9 cellular contexts compared by ENCODE assay signal in genomic region chr1:201463071-201463552, GRCh38. TPM values are rescaled to one million over a fixed set of nuclear protein-coding genes. Genes with fewer than 3 reads are reported as not detected.
DNase-seq lines count a peak whose midpoint lies in the region; ATAC-seq and TF ChIP-seq lines count a peak whose summit lies in the region.
"Had no signal": no experiment of that assay in that cellular context is flagged by ENCODE, and none has a peak within 500 bp of the region (broad histone marks: within the 10 kb centered on the region; RNA-seq: fewer than 3 reads in every experiment).

No MANE protein-coding gene starts in this region.

- H3K4me1 ChIP-seq in GM23338 (ENCODE audit: insufficient read depth) (no peaks in the 10 kb centered on the region), right atrium auricular region (peaks cover 0 to 60% of the 10 kb centered on the region in 2 donors)

- H3K4me1 Mint-ChIP-seq in GM23338: peaks cover 14% of the 10 kb centered on the region
- peaks cover 0 to 2% of the 10 kb centered on the region in 2 donors for H3K4me1 Mint-ChIP-seq in stimulated activated naive B cell treated with anti-CD40 and anti-IgM and Interleukin-4, amounts not matched to agents 10 μg/mL and 1 μg/mL and 100 μg/mL, for 72 hours
- no peaks in the 10 kb centered on the region for H3K4me1 Mint-ChIP-seq in activated naive CD8-positive, alpha-beta T cell treated with anti-CD3 and anti-CD28 coated beads for 36 hours

- H3K27ac ChIP-seq in GM23338 (ENCODE audit: low read depth) (no peak overlapping the region), right atrium auricular region (peak overlapping the region; percentile 66 to 81), skin epidermis (peak overlapping the region in 16 of 21 experiments; percentile 55 to 97 (median 85))

- H3K27me3 ChIP-seq in GM23338 (ENCODE audit: insufficient read depth): peaks cover 6% of the 10 kb centered on the region; the same call in 1 of the 2 replicates
- no peaks in the 10 kb centered on the region for H3K27me3 ChIP-seq in right atrium auricular region

- H3K4me2 ChIP-seq in GM23338: no peak overlapping the region

- H3K4me3 ChIP-seq in GM23338 (no peak overlapping the region), right atrium auricular region (no peak overlapping the region), skin epidermis (no peak overlapping the region)

- peaks cover 14% of the 10 kb centered on the region for H3K79me2 ChIP-seq in GM23338 (replicated peaks; ENCODE audit: insufficient read depth)

- peaks cover 2% of the 10 kb centered on the region for H4K20me1 ChIP-seq in GM23338 (replicated peaks; ENCODE audit: insufficient read depth)

- DNase-seq in GM23338 (ENCODE audit: low spot score) (peak; percentile 54), amniotic epithelial cell (ENCODE audit: low read depth) (peak; percentile 40), right atrium auricular region (ENCODE audit: low spot score) (no peak), UCSD-AML1 (lab: John Stamatoyannopoulos, UW; ENCODE audit: unreplicated experiment) (no peak), NCI-H748 (lab: John Stamatoyannopoulos, UW; ENCODE audit: unreplicated experiment) (no peak)
- DNase-seq in stimulated activated naive B cell treated with anti-CD40 and anti-IgM and Interleukin-4, amounts not matched to agents 10 μg/mL and 1 μg/mL and 100 μg/mL, for 72 hours: no peak
- no peak for DNase-seq in activated naive CD8-positive, alpha-beta T cell treated with anti-CD3 and anti-CD28 coated beads for 36 hours
- DNase-seq: stimulated activated CD4-positive, alpha-beta T cell treated with anti-CD3 and anti-CD28 coated beads, Interleukin-4, amount 100 ng/mL, for 1 hour had no signal

- peak; percentile 77 for ATAC-seq in GM23338
- ATAC-seq in stimulated activated naive B cell treated with anti-CD40 and anti-IgM and Interleukin-4, amounts not matched to agents 10 μg/mL and 1 μg/mL and 100 μg/mL, for 72 hours (replicated peaks): no peak

- peaks cover 25% of the 10 kb centered on the region for H3K36me3 Mint-ChIP-seq in GM23338 (ENCODE audit: low read depth)
- H3K36me3 Mint-ChIP-seq in stimulated activated naive B cell treated with anti-CD40 and anti-IgM and Interleukin-4, amounts not matched to agents 10 μg/mL and 1 μg/mL and 100 μg/mL, for 72 hours: no peaks in the 10 kb centered on the region
- no peaks in the 10 kb centered on the region for H3K36me3 Mint-ChIP-seq in activated naive CD8-positive, alpha-beta T cell treated with anti-CD3 and anti-CD28 coated beads for 36 hours

- H3K27me3 Mint-ChIP-seq in GM23338 (ENCODE audit: insufficient read depth, low read depth, poor library complexity): peaks cover 21% of the 10 kb centered on the region
- H3K27me3 Mint-ChIP-seq in stimulated activated naive B cell treated with anti-CD40 and anti-IgM and Interleukin-4, amounts not matched to agents 10 μg/mL and 1 μg/mL and 100 μg/mL, for 72 hours: peaks cover 28 to 33% of the 10 kb centered on the region in 2 donors
- peaks cover 15% of the 10 kb centered on the region for H3K27me3 Mint-ChIP-seq in activated naive CD8-positive, alpha-beta T cell treated with anti-CD3 and anti-CD28 coated beads for 36 hours

- no peaks in the 10 kb centered on the region for H3K9me3 ChIP-seq in right atrium auricular region

- H3K27ac Mint-ChIP-seq in GM23338: no peak overlapping the region
- no peak overlapping the region for H3K27ac Mint-ChIP-seq in stimulated activated naive B cell treated with anti-CD40 and anti-IgM and Interleukin-4, amounts not matched to agents 10 μg/mL and 1 μg/mL and 100 μg/mL, for 72 hours
- H3K27ac Mint-ChIP-seq in activated naive CD8-positive, alpha-beta T cell treated with anti-CD3 and anti-CD28 coated beads for 36 hours: no peak overlapping the region

- H3K36me3 ChIP-seq in GM23338 (ENCODE audit: insufficient read depth) (no peaks in the 10 kb centered on the region; the same call in 1 of the 2 replicates), right atrium auricular region (peaks cover 20% of the 10 kb centered on the region)

- TF ChIP-seq CTCF in GM23338 (conservative IDR thresholded peaks at IDR 0.05; ENCODE audit: low read depth in 2 of 2) (peak; percentile 44 to 65), right atrium auricular region (IDR thresholded peaks at IDR 0.05) (peak in 1 of 2 donors; percentile 37)

- no peaks in the 10 kb centered on the region for H3K9me2 ChIP-seq in GM23338 (ENCODE audit: insufficient read depth)

- no peak overlapping the region for H2AFZ ChIP-seq in GM23338

- no peaks in the 10 kb centered on the region for H3K9me3 Mint-ChIP-seq in GM23338
- no peaks in the 10 kb centered on the region for H3K9me3 Mint-ChIP-seq in stimulated activated naive B cell treated with anti-CD40 and anti-IgM and Interleukin-4, amounts not matched to agents 10 μg/mL and 1 μg/mL and 100 μg/mL, for 72 hours
- no peaks in the 10 kb centered on the region for H3K9me3 Mint-ChIP-seq in activated naive CD8-positive, alpha-beta T cell treated with anti-CD3 and anti-CD28 coated beads for 36 hours

- H3K4me3 Mint-ChIP-seq in GM23338: no peak overlapping the region
- H3K4me3 Mint-ChIP-seq in stimulated activated naive B cell treated with anti-CD40 and anti-IgM and Interleukin-4, amounts not matched to agents 10 μg/mL and 1 μg/mL and 100 μg/mL, for 72 hours: no peak overlapping the region
- H3K4me3 Mint-ChIP-seq in activated naive CD8-positive, alpha-beta T cell treated with anti-CD3 and anti-CD28 coated beads for 36 hours: no peak overlapping the region

- H3F3A ChIP-seq in GM23338 (replicated peaks; ENCODE audit: low read depth): peaks cover 7% of the 10 kb centered on the region; the same call in 1 of the 2 replicates

TF ChIP-seq in GM23338, 12 proteins besides CTCF, POLR2A, EP300 and RAD21 (continues in another document):
- TF ChIP-seq EZH2phosphoT487 (IDR thresholded peaks at IDR 0.05; ENCODE audit: unreplicated experiment) (no peak), POLR2AphosphoS5 (IDR thresholded peaks at IDR 0.05; ENCODE audit: low read depth) (no peak; the same call in 1 of the 2 replicates), NANOG (IDR thresholded peaks at IDR 0.05; ENCODE audit: borderline replicate concordance) (no peak), JUNB (IDR thresholded peaks at IDR 0.05; ENCODE audit: unreplicated experiment) (no peak)

RNA-seq across cellular contexts. Expression of gene PHLDA3, which starts 5.9 kb away (rescaled TPM):
- 87.4 and 111 TPM in 2 replicates for total RNA-seq in GM23338 (2014; rRNA removed; shearing (Covaris generic))
- polyA plus RNA-seq in GM23338 (2016; fragmentation: Nextera tagmentation; extraction: Ambion mirVana): 37.5 and 38.9 TPM in 2 replicates
- total RNA-seq in right atrium auricular region: 10 to 100 TPM; 29.5 to 31.9 TPM
- total RNA-seq in activated naive CD8-positive, alpha-beta T cell treated with anti-CD3 and anti-CD28 coated beads for 36 hours: 1 to 10 TPM; 4.2 to 4.7 TPM

RNA-seq across cellular contexts. Expression of gene TNNI1, which starts 41.6 kb away (rescaled TPM):
- not detected in 2 replicates for total RNA-seq in GM23338 (2014; rRNA removed; shearing (Covaris generic))
- polyA plus RNA-seq in GM23338 (2016; fragmentation: Nextera tagmentation; extraction: Ambion mirVana): 0.36 and 4.1 TPM in 2 replicates
- 100 to 1,000 TPM in 1 of 2 donors, 10 to 100 TPM in 1; 17.5 to 177 TPM for total RNA-seq in right atrium auricular region
- total RNA-seq in activated naive CD8-positive, alpha-beta T cell treated with anti-CD3 and anti-CD28 coated beads for 36 hours: not detected

RNA-seq across cellular contexts. Expression of gene CSRP1, which starts 43.8 kb away (rescaled TPM):
- 24.1 and 29.9 TPM in 2 replicates for total RNA-seq in GM23338 (2014; rRNA removed; shearing (Covaris generic))
- polyA plus RNA-seq in GM23338 (2016; fragmentation: Nextera tagmentation; extraction: Ambion mirVana): 5.8 and 6.2 TPM in 2 replicates
- total RNA-seq in right atrium auricular region: 100 to 1,000 TPM; 138 to 719 TPM
- total RNA-seq in activated naive CD8-positive, alpha-beta T cell treated with anti-CD3 and anti-CD28 coated beads for 36 hours: 10 to 100 TPM; 57.0 to 59.1 TPM

Comparison
In these comparisons a context has a peak if more than half of its experiments do, and no peak if none do; other contexts are left out.
1. DNase-seq: peak in GM23338 (single experiment) and amniotic epithelial cell (single experiment); none in right atrium auricular region (single experiment), UCSD-AML1 (single experiment), NCI-H748 (single experiment), stimulated activated naive B cell treated with anti-CD40 and anti-IgM and Interleukin-4, amounts not matched to agents 10 μg/mL and 1 μg/mL and 100 μg/mL, for 72 hours (single experiment) and activated naive CD8-positive, alpha-beta T cell treated with anti-CD3 and anti-CD28 coated beads for 36 hours (single experiment).
2. RNA of gene PHLDA3, which starts 5.9 kb away (total RNA-seq): 87.4 to 111 TPM in GM23338 and 29.5 to 31.9 TPM in right atrium auricular region; 4.2 to 4.7 TPM in activated naive CD8-positive, alpha-beta T cell treated with anti-CD3 and anti-CD28 coated beads for 36 hours; every median in the first group is over 4 times any median in the second.
3. RNA of gene TNNI1, which starts 41.6 kb away (total RNA-seq): 17.5 to 177 TPM in right atrium auricular region; not detected in GM23338 and not detected in activated naive CD8-positive, alpha-beta T cell treated with anti-CD3 and anti-CD28 coated beads for 36 hours; every median in the first group is over 10 times any median in the second.